In genomic region chr15:67031321-67031720, GRCh38 we compare ENCODE assay signal across 3 cellular contexts.
TF ChIP-seq lines count a peak whose summit lies in the region.

No MANE protein-coding gene starts in this region.

TF ChIP-seq in GM23338, 12 proteins besides CTCF, POLR2A, EP300 and RAD21 (continues in another document):
- no peak for TF ChIP-seq EZH2 (IDR thresholded peaks at IDR 0.05; ENCODE audit: low read depth, unreplicated experiment)
- no peak for TF ChIP-seq NANOG (IDR thresholded peaks at IDR 0.05; ENCODE audit: borderline replicate concordance)
- no peak for TF ChIP-seq EZH2phosphoT487 (IDR thresholded peaks at IDR 0.05; ENCODE audit: unreplicated experiment)
- no peak for TF ChIP-seq STAT1 (IDR thresholded peaks at IDR 0.05; ENCODE audit: unreplicated experiment)
- TF ChIP-seq, protein P1, sequence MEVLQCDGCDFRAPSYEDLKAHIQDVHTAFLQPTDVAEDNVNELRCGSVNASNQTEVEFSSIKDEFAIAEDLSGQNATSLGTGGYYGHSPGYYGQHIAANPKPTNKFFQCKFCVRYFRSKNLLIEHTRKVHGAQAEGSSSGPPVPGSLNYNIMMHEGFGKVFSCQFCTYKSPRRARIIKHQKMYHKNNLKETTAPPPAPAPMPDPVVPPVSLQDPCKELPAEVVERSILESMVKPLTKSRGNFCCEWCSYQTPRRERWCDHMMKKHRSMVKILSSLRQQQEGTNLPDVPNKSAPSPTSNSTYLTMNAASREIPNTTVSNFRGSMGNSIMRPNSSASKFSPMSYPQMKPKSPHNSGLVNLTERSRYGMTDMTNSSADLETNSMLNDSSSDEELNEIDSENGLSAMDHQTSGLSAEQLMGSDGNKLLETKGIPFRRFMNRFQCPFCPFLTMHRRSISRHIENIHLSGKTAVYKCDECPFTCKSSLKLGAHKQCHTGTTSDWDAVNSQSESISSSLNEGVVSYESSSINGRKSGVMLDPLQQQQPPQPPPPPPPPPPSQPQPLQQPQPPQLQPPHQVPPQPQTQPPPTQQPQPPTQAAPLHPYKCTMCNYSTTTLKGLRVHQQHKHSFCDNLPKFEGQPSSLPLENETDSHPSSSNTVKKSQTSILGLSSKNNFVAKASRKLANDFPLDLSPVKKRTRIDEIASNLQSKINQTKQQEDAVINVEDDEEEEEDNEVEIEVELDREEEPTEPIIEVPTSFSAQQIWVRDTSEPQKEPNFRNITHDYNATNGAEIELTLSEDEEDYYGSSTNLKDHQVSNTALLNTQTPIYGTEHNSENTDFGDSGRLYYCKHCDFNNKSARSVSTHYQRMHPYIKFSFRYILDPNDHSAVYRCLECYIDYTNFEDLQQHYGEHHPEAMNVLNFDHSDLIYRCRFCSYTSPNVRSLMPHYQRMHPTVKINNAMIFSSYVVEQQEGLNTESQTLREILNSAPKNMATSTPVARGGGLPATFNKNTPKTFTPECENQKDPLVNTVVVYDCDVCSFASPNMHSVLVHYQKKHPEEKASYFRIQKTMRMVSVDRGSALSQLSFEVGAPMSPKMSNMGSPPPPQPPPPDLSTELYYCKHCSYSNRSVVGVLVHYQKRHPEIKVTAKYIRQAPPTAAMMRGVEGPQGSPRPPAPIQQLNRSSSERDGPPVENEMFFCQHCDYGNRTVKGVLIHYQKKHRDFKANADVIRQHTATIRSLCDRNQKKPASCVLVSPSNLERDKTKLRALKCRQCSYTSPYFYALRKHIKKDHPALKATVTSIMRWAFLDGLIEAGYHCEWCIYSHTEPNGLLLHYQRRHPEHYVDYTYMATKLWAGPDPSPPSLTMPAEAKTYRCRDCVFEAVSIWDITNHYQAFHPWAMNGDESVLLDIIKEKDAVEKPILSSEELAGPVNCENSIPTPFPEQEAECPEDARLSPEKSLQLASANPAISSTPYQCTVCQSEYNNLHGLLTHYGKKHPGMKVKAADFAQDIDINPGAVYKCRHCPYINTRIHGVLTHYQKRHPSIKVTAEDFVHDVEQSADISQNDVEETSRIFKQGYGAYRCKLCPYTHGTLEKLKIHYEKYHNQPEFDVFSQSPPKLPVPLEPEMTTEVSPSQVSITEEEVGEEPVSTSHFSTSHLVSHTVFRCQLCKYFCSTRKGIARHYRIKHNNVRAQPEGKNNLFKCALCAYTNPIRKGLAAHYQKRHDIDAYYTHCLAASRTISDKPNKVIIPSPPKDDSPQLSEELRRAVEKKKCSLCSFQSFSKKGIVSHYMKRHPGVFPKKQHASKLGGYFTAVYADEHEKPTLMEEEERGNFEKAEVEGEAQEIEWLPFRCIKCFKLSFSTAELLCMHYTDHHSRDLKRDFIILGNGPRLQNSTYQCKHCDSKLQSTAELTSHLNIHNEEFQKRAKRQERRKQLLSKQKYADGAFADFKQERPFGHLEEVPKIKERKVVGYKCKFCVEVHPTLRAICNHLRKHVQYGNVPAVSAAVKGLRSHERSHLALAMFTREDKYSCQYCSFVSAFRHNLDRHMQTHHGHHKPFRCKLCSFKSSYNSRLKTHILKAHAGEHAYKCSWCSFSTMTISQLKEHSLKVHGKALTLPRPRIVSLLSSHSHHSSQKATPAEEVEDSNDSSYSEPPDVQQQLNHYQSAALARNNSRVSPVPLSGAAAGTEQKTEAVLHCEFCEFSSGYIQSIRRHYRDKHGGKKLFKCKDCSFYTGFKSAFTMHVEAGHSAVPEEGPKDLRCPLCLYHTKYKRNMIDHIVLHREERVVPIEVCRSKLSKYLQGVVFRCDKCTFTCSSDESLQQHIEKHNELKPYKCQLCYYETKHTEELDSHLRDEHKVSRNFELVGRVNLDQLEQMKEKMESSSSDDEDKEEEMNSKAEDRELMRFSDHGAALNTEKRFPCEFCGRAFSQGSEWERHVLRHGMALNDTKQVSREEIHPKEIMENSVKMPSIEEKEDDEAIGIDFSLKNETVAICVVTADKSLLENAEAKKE (CRISPR knock-in tag; IDR thresholded peaks at IDR 0.05), result no peak
- TF ChIP-seq ZNF114 (CRISPR knock-in tag; IDR thresholded peaks at IDR 0.05), result no peak

TF ChIP-seq in IMR-90, 13 proteins besides CTCF, POLR2A, EP300 and RAD21:
- TF ChIP-seq CEBPB (IDR thresholded peaks at IDR 0.05; ENCODE audit: low read depth, low read length), result no peak
- TF ChIP-seq BHLHE40 (IDR thresholded peaks at IDR 0.05; ENCODE audit: low read depth, low read length), result no peak
- no peak for TF ChIP-seq MXI1 (IDR thresholded peaks at IDR 0.05; ENCODE audit: borderline replicate concordance, low read depth, low read length)
- TF ChIP-seq MAZ (IDR thresholded peaks at IDR 0.05; ENCODE audit: borderline replicate concordance, low read depth, low read length), result no peak
- TF ChIP-seq RFX5 (IDR thresholded peaks at IDR 0.05; ENCODE audit: low read depth, low read length), result no peak
- no peak for TF ChIP-seq CHD1 (IDR thresholded peaks at IDR 0.05; ENCODE audit: low read depth, low read length)
- TF ChIP-seq NFE2L2 (IDR thresholded peaks at IDR 0.05; ENCODE audit: low read depth, low read length), result no peak
- no peak for TF ChIP-seq MAFK (IDR thresholded peaks at IDR 0.05; ENCODE audit: low read depth, low read length)
- TF ChIP-seq SMC3 (IDR thresholded peaks at IDR 0.05; ENCODE audit: low read depth, low read length), result no peak
- TF ChIP-seq, protein P2, sequence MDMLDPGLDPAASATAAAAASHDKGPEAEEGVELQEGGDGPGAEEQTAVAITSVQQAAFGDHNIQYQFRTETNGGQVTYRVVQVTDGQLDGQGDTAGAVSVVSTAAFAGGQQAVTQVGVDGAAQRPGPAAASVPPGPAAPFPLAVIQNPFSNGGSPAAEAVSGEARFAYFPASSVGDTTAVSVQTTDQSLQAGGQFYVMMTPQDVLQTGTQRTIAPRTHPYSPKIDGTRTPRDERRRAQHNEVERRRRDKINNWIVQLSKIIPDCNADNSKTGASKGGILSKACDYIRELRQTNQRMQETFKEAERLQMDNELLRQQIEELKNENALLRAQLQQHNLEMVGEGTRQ (IDR thresholded peaks at IDR 0.05; ENCODE audit: low read depth, low read length), result no peak
- no peak for TF ChIP-seq ELK1 (IDR thresholded peaks at IDR 0.05; ENCODE audit: borderline replicate concordance, low read depth, low read length)
- no peak for TF ChIP-seq FOS (IDR thresholded peaks at IDR 0.05; ENCODE audit: low read depth, low read length)
- TF ChIP-seq RCOR1 (IDR thresholded peaks at IDR 0.05; ENCODE audit: insufficient replicate concordance, low read length), result no peak

TF ChIP-seq in K562, 482 proteins besides CTCF, POLR2A, EP300 and RAD21:
- no peak for TF ChIP-seq EZH2 (IDR thresholded peaks at IDR 0.05; ENCODE audit: borderline replicate concordance, low read depth, low read length)
- TF ChIP-seq PRDM10 (IDR thresholded peaks at IDR 0.05; ENCODE audit: partially characterized antibody), result no peak
- no peak for TF ChIP-seq ZNF395 (CRISPR knock-in tag; IDR thresholded peaks at IDR 0.05)
- TF ChIP-seq TEAD2 (tag; IDR thresholded peaks at IDR 0.05), result no peak
- TF ChIP-seq FOXA3 (CRISPR knock-in tag; conservative IDR thresholded peaks at IDR 0.05 in 1 of 2, IDR thresholded peaks at IDR 0.05 in 1 of 2), result no peak
- TF ChIP-seq COPS2 (conservative IDR thresholded peaks at IDR 0.05), result no peak
- TF ChIP-seq SPI1 (IDR thresholded peaks at IDR 0.05; ENCODE audit: borderline replicate concordance, low read depth, low read length), result no peak
- TF ChIP-seq PHB (CRISPR knock-in tag; IDR thresholded peaks at IDR 0.05), result no peak
